Comparison of ENCODE assay signal across 31 cellular contexts in the genomic region with DNA sequence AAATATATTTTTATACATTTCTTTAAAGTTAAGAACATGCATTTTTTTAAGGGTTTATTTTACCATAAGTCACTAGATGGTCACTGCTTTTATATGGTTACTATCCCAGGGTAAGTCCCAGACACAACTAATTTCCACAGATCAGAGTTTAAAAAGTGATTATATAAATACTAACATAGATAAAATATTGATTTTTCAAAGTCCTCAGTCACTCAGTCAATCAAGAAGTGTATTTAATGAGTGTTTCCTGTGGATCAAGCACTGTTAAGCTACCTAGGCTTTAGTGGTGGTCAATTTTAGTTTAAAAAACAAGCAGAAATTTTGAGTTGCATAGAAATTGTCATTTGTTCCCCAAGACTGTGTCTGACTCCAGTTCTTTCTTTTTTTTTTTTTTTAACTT.
DNase-seq lines count a peak whose midpoint lies in the region; ATAC-seq, FAIRE-seq and TF ChIP-seq lines count a peak whose summit lies in the region.
"Had no signal": no experiment of that assay in that cellular context is flagged by ENCODE, and none has a peak within 500 bp of the region (broad histone marks: within the 10 kb centered on the region; RNA-seq: fewer than 3 reads in every experiment).

No MANE protein-coding gene starts in this region.

- in situ Hi-C loops in HepG2 (cut with HindIII; ENCODE audit: extremely low pct_ligation_motif_present, low pct_unique_long_range_greater_than_20kb) = no loop called here

- H3K27me3 ChIP-seq in right lobe of liver (no peaks in the 10 kb centered on the region), HepG2 (ENCODE audit: control insufficient read depth in 1 of 2, insufficient read depth in 2 of 2, low read length in 2 of 2) (no peaks in the 10 kb centered on the region)
- H3K27me3 ChIP-seq: BE2C; BLaER1; BLaER1 treated with 17β-estradiol and CSF1 and Interleukin-3, amounts not matched to agents 10 nM and 100 nM had no signal

- no peak overlapping the region for H3K9ac ChIP-seq in HepG2 (ENCODE audit: insufficient read depth, low read depth, low read length)
- H3K9ac ChIP-seq: BLaER1; BLaER1 treated with 17β-estradiol and CSF1 and Interleukin-3, amounts not matched to agents 10 nM and 100 nM had no signal

- no peak for FAIRE-seq in HepG2 (lab: Jason Lieb, UNC)
- FAIRE-seq: A549, D721Med had no signal

- no peaks in the 10 kb centered on the region for H3K79me2 ChIP-seq in HepG2 (ENCODE audit: insufficient read depth, low read length)

- POLR2A ChIA-PET in HepG2 (lab: Yijun Ruan, JAX) = no interaction called here

- no peak for TF ChIP-seq CTCF in right lobe of liver (IDR thresholded peaks at IDR 0.05)
- TF ChIP-seq CTCF in HepG2 (CRISPR knock-in tag; IDR thresholded peaks at IDR 0.05) = no peak

- TF ChIP-seq RAD21 in HepG2 (CRISPR knock-in tag; IDR thresholded peaks at IDR 0.05) = no peak

- H3K36me3 ChIP-seq in right lobe of liver (no peaks in the 10 kb centered on the region), HepG2 (replicated peaks in 1 of 2; ENCODE audit: control insufficient read depth in 1 of 2, insufficient read depth in 2 of 2, low read length in 2 of 2) (no peaks in the 10 kb centered on the region)
- H3K36me3 ChIP-seq: BE2C; BLaER1; BLaER1 treated with 17β-estradiol and CSF1 and Interleukin-3, amounts not matched to agents 10 nM and 100 nM had no signal

- no peak overlapping the region for H3K27ac ChIP-seq in right lobe of liver
- H3K27ac ChIP-seq in HepG2 (ENCODE audit: extremely low read length, insufficient read depth, low read length) = no peak overlapping the region
- H3K27ac ChIP-seq: 22Rv1; A549; BLaER1; BLaER1 treated with 17β-estradiol and CSF1 and Interleukin-3, amounts not matched to agents 10 nM and 100 nM; C4-2B had no signal

- no peaks in the 10 kb centered on the region for H4K20me1 ChIP-seq in HepG2 (ENCODE audit: insufficient read depth, low read length)
- H4K20me1 ChIP-seq: BLaER1; BLaER1 treated with 17β-estradiol and CSF1 and Interleukin-3, amounts not matched to agents 10 nM and 100 nM had no signal

- ATAC-seq in right lobe of liver = peak in 3 of 4 donors; percentile 35 to 62 (median 53)
- no peak for ATAC-seq in HepG2
- no peak for ATAC-seq in stimulated activated naive CD8-positive, alpha-beta T cell treated with anti-CD3 and anti-CD28 coated beads, Interleukin-15, Interleukin-2, amounts not matched to agents 100 U/mL and 50 U/mL, for 24 hours
- ATAC-seq: A549; CD8-positive, alpha-beta T cell had no signal

- DNase-seq in right lobe of liver (no peak), HepG2 (ENCODE audit: low spot score) (no peak), dedifferentiated amniotic fluid mesenchymal stem cell (ENCODE audit: extremely low spot score) (peak; percentile 9), superior temporal gyrus (ENCODE audit: extremely low spot score) (peak; percentile 5), RKO (ENCODE audit: low spot score) (no peak)
- DNase-seq in stimulated activated naive CD8-positive, alpha-beta T cell treated with anti-CD3 and anti-CD28 coated beads, Interleukin-15, Interleukin-2, amounts not matched to agents 100 U/mL and 50 U/mL, for 24 hours = no peak
- DNase-seq: 8988T; ACHN; AML-193; BE2C; C1 segment of cervical spinal cord; Caco-2; Calu3; CD4-positive, alpha-beta memory T cell; CD4-positive, alpha-beta T cell; CD4-positive, CD25-positive, alpha-beta regulatory T cell; CD8-positive, alpha-beta memory T cell; CD8-positive, alpha-beta T cell; COR-L47; DMS 273 treated with DMSO at 0.1 percent for 48 hours; DMS153; DMS79; DMS79 treated with DMSO at 0.1 percent for 48 hours; DND-41; EL had no signal

- TF ChIP-seq EP300 in HepG2 (IDR thresholded peaks at IDR 0.05; ENCODE audit: low read depth in 2 of 2, low read length in 2 of 2) (no peak), HepG2 (CRISPR knock-in tag; IDR thresholded peaks at IDR 0.05; ENCODE audit: borderline replicate concordance) (no peak)

- H3K4me3 ChIP-seq in right lobe of liver = no peak overlapping the region
- no peak overlapping the region for H3K4me3 ChIP-seq in HepG2 (replicated peaks in 1 of 3; ENCODE audit: insufficient read depth in 1 of 3, low read depth in 2 of 3, low read length in 3 of 3)
- H3K4me3 ChIP-seq: A549; BLaER1; BLaER1 treated with 17β-estradiol and CSF1 and Interleukin-3, amounts not matched to agents 10 nM and 100 nM had no signal

- CTCF ChIA-PET in HepG2 (lab: Yijun Ruan, JAX; ENCODE audit: low intra/inter-chr PET ratio, low total read pairs) = no interaction called here

- H3K4me2 ChIP-seq in HepG2 (ENCODE audit: low read depth, low read length) = no peak overlapping the region
- H3K4me2 ChIP-seq: A549; BLaER1; BLaER1 treated with 17β-estradiol and CSF1 and Interleukin-3, amounts not matched to agents 10 nM and 100 nM had no signal

- H2AFZ ChIP-seq in HepG2 (ENCODE audit: low read length) = no peak overlapping the region

- peaks cover 0 to 10% (median 0%) of the 10 kb centered on the region in 4 donors for H3K4me1 ChIP-seq in right lobe of liver
- no peaks in the 10 kb centered on the region for H3K4me1 ChIP-seq in HepG2 (ENCODE audit: insufficient read depth, low read length)
- H3K4me1 ChIP-seq: A549; BE2C; BLaER1; BLaER1 treated with 17β-estradiol and CSF1 and Interleukin-3, amounts not matched to agents 10 nM and 100 nM; Caco-2 had no signal

- no peaks in the 10 kb centered on the region for H3K9me3 ChIP-seq in right lobe of liver
- no peaks in the 10 kb centered on the region for H3K9me3 ChIP-seq in HepG2 (ENCODE audit: low read length)
- H3K9me3 ChIP-seq: A549; BE2C; BLaER1; BLaER1 treated with 17β-estradiol and CSF1 and Interleukin-3, amounts not matched to agents 10 nM and 100 nM; Caco-2 had no signal

- TF ChIP-seq POLR2A in right lobe of liver (IDR thresholded peaks at IDR 0.05) = no peak
- no peak for TF ChIP-seq POLR2A in HepG2 (IDR thresholded peaks at IDR 0.05; ENCODE audit: insufficient read depth in 1 of 2, low read depth in 2 of 2, low read length in 2 of 2)

- BruUV-seq in HepG2 (replicated peaks; lab: Mats Ljungman, UMichigan) = no TSS peak

- intact Hi-C loops in right lobe of liver (cut with DNase I) = no loop called here
- intact Hi-C loops in HepG2 (cut with micrococcal nuclease; ENCODE audit: unreplicated experiment) = no loop called here

TF ChIP-seq in HepG2, 621 proteins besides CTCF, POLR2A, EP300 and RAD21:
- TF ChIP-seq ZNF672 (CRISPR knock-in tag; IDR thresholded peaks at IDR 0.05) (no peak), ZNF354B (CRISPR knock-in tag; IDR thresholded peaks at IDR 0.05) (no peak), ZBTB26 (CRISPR knock-in tag; IDR thresholded peaks at IDR 0.05; ENCODE audit: borderline replicate concordance) (no peak), BHLHE40 (IDR thresholded peaks at IDR 0.05; ENCODE audit: low read length) (no peak), FOXP1 (IDR thresholded peaks at IDR 0.05) (no peak), FOXP1 (CRISPR knock-in tag; IDR thresholded peaks at IDR 0.05) (no peak)
- TF ChIP-seq, protein P1, sequence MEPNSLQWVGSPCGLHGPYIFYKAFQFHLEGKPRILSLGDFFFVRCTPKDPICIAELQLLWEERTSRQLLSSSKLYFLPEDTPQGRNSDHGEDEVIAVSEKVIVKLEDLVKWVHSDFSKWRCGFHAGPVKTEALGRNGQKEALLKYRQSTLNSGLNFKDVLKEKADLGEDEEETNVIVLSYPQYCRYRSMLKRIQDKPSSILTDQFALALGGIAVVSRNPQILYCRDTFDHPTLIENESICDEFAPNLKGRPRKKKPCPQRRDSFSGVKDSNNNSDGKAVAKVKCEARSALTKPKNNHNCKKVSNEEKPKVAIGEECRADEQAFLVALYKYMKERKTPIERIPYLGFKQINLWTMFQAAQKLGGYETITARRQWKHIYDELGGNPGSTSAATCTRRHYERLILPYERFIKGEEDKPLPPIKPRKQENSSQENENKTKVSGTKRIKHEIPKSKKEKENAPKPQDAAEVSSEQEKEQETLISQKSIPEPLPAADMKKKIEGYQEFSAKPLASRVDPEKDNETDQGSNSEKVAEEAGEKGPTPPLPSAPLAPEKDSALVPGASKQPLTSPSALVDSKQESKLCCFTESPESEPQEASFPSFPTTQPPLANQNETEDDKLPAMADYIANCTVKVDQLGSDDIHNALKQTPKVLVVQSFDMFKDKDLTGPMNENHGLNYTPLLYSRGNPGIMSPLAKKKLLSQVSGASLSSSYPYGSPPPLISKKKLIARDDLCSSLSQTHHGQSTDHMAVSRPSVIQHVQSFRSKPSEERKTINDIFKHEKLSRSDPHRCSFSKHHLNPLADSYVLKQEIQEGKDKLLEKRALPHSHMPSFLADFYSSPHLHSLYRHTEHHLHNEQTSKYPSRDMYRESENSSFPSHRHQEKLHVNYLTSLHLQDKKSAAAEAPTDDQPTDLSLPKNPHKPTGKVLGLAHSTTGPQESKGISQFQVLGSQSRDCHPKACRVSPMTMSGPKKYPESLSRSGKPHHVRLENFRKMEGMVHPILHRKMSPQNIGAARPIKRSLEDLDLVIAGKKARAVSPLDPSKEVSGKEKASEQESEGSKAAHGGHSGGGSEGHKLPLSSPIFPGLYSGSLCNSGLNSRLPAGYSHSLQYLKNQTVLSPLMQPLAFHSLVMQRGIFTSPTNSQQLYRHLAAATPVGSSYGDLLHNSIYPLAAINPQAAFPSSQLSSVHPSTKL (CRISPR knock-in tag; IDR thresholded peaks at IDR 0.05) = no peak

Comparison
In these comparisons a context has a peak if more than half of its experiments do, and no peak if none do; other contexts are left out.
1. ATAC-seq: peak in right lobe of liver (3 of 4); none in HepG2 (single experiment) and stimulated activated naive CD8-positive, alpha-beta T cell treated with anti-CD3 and anti-CD28 coated beads, Interleukin-15, Interleukin-2, amounts not matched to agents 100 U/mL and 50 U/mL, for 24 hours (single experiment).
2. DNase-seq: peak in dedifferentiated amniotic fluid mesenchymal stem cell (single experiment) and superior temporal gyrus (single experiment); none in right lobe of liver (0 of 3), HepG2 (single experiment), stimulated activated naive CD8-positive, alpha-beta T cell treated with anti-CD3 and anti-CD28 coated beads, Interleukin-15, Interleukin-2, amounts not matched to agents 100 U/mL and 50 U/mL, for 24 hours (single experiment) and RKO (single experiment).